ENCODE assay signal across 8 cellular contexts in genomic region chr17:81484195-81484979, GRCh38. TPM values are rescaled to one million over a fixed set of nuclear protein-coding genes. Genes with fewer than 3 reads are reported as not detected.
A peak's percentile ranks its signal among the peaks of the same experiment; 100 is the strongest.
DNase-seq lines count a peak whose midpoint lies in the region; ATAC-seq and TF ChIP-seq lines count a peak whose summit lies in the region.

No MANE protein-coding gene starts in this region.

- peaks cover 25% of the 10 kb centered on the region for H3K27me3 ChIP-seq in CD4-positive, alpha-beta T cell (ENCODE audit: control insufficient read depth, insufficient read depth, low read length)
- H3K27me3 ChIP-seq in Peyer's patch = no peaks in the 10 kb centered on the region

- no peak overlapping the region for H3K4me3 Mint-ChIP-seq in CD4-positive, alpha-beta T cell
- H3K4me3 Mint-ChIP-seq in activated T-helper 1 cell treated with anti-CD3 and anti-CD28 coated beads, Interleukin-12 subunit alpha, Interleukin-12 subunit beta, Interleukin-2, Interleukin-4 antibody, amounts not matched to agents 30 ng/mL and 10 ng/mL and 1 ng/mL, durations not matched to agents 14 hours and 24 hours and 36 hours = no peak overlapping the region
- no peak overlapping the region for H3K4me3 Mint-ChIP-seq in natural killer cell treated with Interleukin-12 subunit alpha and Interleukin-12 subunit beta and Interleukin-15 and Interleukin-18, amount 100 ng/mL, for 72 hours
- peak overlapping the region; percentile 68 to 69 for H3K4me3 Mint-ChIP-seq in stimulated activated naive B cell treated with anti-CD40 and anti-IgM and Interleukin-4, amounts not matched to agents 10 μg/mL and 1 μg/mL and 100 μg/mL, for 72 hours

- POLR2A ChIA-PET in CD4-positive, alpha-beta T cell (lab: Charles Lee) = interaction anchor here (1.2 to 2.0 kb wide), 5 partner anchors 25 to 245 kb away, joined by 4 to 18 read pairs (median 7); partner anchors contain the start of genes ACTG1, NDUFAF8, SLC38A10 and TEPSIN

- no peak overlapping the region for H3K27ac ChIP-seq in CD4-positive, alpha-beta T cell (ENCODE audit: low read depth, low read length)
- peak overlapping the region in 1 of 4 donors; percentile 55 for H3K27ac ChIP-seq in Peyer's patch

- H3K36me3 ChIP-seq in Peyer's patch = no peaks in the 10 kb centered on the region

- no peak overlapping the region for H3K27ac Mint-ChIP-seq in CD4-positive, alpha-beta T cell
- H3K27ac Mint-ChIP-seq in activated T-helper 1 cell treated with anti-CD3 and anti-CD28 coated beads, Interleukin-12 subunit alpha, Interleukin-12 subunit beta, Interleukin-2, Interleukin-4 antibody, amounts not matched to agents 30 ng/mL and 10 ng/mL and 1 ng/mL, durations not matched to agents 14 hours and 24 hours and 36 hours = no peak overlapping the region
- H3K27ac Mint-ChIP-seq in natural killer cell treated with Interleukin-12 subunit alpha and Interleukin-12 subunit beta and Interleukin-15 and Interleukin-18, amount 100 ng/mL, for 72 hours = no peak overlapping the region
- no peak overlapping the region for H3K27ac Mint-ChIP-seq in stimulated activated naive B cell treated with anti-CD40 and anti-IgM and Interleukin-4, amounts not matched to agents 10 μg/mL and 1 μg/mL and 100 μg/mL, for 72 hours

- H3K4me3 ChIP-seq in Peyer's patch (peak overlapping the region; percentile 22 to 48 (median 44)), fibroblast of pulmonary artery (replicated peaks; ENCODE audit: low read depth, low read length) (peak overlapping the region; percentile 34)

- in situ Hi-C loops in KBM-7 (cut with MboI; ENCODE audit: low pct_unique_long_range_greater_than_20kb, low sequenced_read_pairs) = no loop called here

- H3K9me3 ChIP-seq in CD4-positive, alpha-beta T cell (ENCODE audit: control insufficient read depth, low read length) = no peaks in the 10 kb centered on the region
- no peaks in the 10 kb centered on the region for H3K9me3 ChIP-seq in Peyer's patch

- no peaks in the 10 kb centered on the region for H3K9me3 Mint-ChIP-seq in CD4-positive, alpha-beta T cell
- no peaks in the 10 kb centered on the region for H3K9me3 Mint-ChIP-seq in activated T-helper 1 cell treated with anti-CD3 and anti-CD28 coated beads, Interleukin-12 subunit alpha, Interleukin-12 subunit beta, Interleukin-2, Interleukin-4 antibody, amounts not matched to agents 30 ng/mL and 10 ng/mL and 1 ng/mL, durations not matched to agents 14 hours and 24 hours and 36 hours
- H3K9me3 Mint-ChIP-seq in natural killer cell treated with Interleukin-12 subunit alpha and Interleukin-12 subunit beta and Interleukin-15 and Interleukin-18, amount 100 ng/mL, for 72 hours = no peaks in the 10 kb centered on the region
- H3K9me3 Mint-ChIP-seq in stimulated activated naive B cell treated with anti-CD40 and anti-IgM and Interleukin-4, amounts not matched to agents 10 μg/mL and 1 μg/mL and 100 μg/mL, for 72 hours = no peaks in the 10 kb centered on the region

- peaks cover 7% of the 10 kb centered on the region for H3K4me1 Mint-ChIP-seq in CD4-positive, alpha-beta T cell (ENCODE audit: low read depth)
- no peaks in the 10 kb centered on the region for H3K4me1 Mint-ChIP-seq in activated T-helper 1 cell treated with anti-CD3 and anti-CD28 coated beads, Interleukin-12 subunit alpha, Interleukin-12 subunit beta, Interleukin-2, Interleukin-4 antibody, amounts not matched to agents 30 ng/mL and 10 ng/mL and 1 ng/mL, durations not matched to agents 14 hours and 24 hours and 36 hours (ENCODE audit: low read depth)
- H3K4me1 Mint-ChIP-seq in natural killer cell treated with Interleukin-12 subunit alpha and Interleukin-12 subunit beta and Interleukin-15 and Interleukin-18, amount 100 ng/mL, for 72 hours (ENCODE audit: low read depth in 2 of 2) = peaks cover 0 to 12% of the 10 kb centered on the region in 2 donors
- peaks cover 26 to 49% of the 10 kb centered on the region in 2 donors for H3K4me1 Mint-ChIP-seq in stimulated activated naive B cell treated with anti-CD40 and anti-IgM and Interleukin-4, amounts not matched to agents 10 μg/mL and 1 μg/mL and 100 μg/mL, for 72 hours

- CTCF ChIA-PET in CD4-positive, alpha-beta T cell (lab: Charles Lee) = interaction anchor here (0.6 to 2.5 kb wide), 8 partner anchors 25 to 383 kb away, joined by 3 to 14 read pairs (median 5); partner anchors contain the start of genes ACTG1 and SLC38A10

- DNase-seq in CD4-positive, alpha-beta T cell = peak; percentile 74 to 90 (median 85)
- DNase-seq in KBM-7 (peak; percentile 87), Peyer's patch (peak; percentile 88 to 95 (median 91)), fibroblast of pulmonary artery (ENCODE audit: low read depth) (peak; percentile 79)
- peak; percentile 86 for DNase-seq in activated T-helper 1 cell treated with anti-CD3 and anti-CD28 coated beads, Interleukin-12 subunit alpha, Interleukin-12 subunit beta, Interleukin-2, Interleukin-4 antibody, amounts not matched to agents 30 ng/mL and 10 ng/mL and 1 ng/mL, durations not matched to agents 14 hours and 24 hours and 36 hours (ENCODE audit: low spot score)
- peak; percentile 88 for DNase-seq in natural killer cell treated with Interleukin-12 subunit alpha and Interleukin-12 subunit beta and Interleukin-15 and Interleukin-18, amount 100 ng/mL, for 72 hours (ENCODE audit: low spot score)
- DNase-seq in stimulated activated naive B cell treated with anti-CD40 and anti-IgM and Interleukin-4, amounts not matched to agents 10 μg/mL and 1 μg/mL and 100 μg/mL, for 72 hours = peak; percentile 88

- H3K27me3 Mint-ChIP-seq in CD4-positive, alpha-beta T cell = peaks cover 24% of the 10 kb centered on the region
- H3K27me3 Mint-ChIP-seq in activated T-helper 1 cell treated with anti-CD3 and anti-CD28 coated beads, Interleukin-12 subunit alpha, Interleukin-12 subunit beta, Interleukin-2, Interleukin-4 antibody, amounts not matched to agents 30 ng/mL and 10 ng/mL and 1 ng/mL, durations not matched to agents 14 hours and 24 hours and 36 hours (ENCODE audit: insufficient read depth) = peaks cover 30% of the 10 kb centered on the region
- H3K27me3 Mint-ChIP-seq in natural killer cell treated with Interleukin-12 subunit alpha and Interleukin-12 subunit beta and Interleukin-15 and Interleukin-18, amount 100 ng/mL, for 72 hours = peaks cover 14 to 17% of the 10 kb centered on the region in 2 donors
- peaks cover 2 to 16% of the 10 kb centered on the region in 2 donors for H3K27me3 Mint-ChIP-seq in stimulated activated naive B cell treated with anti-CD40 and anti-IgM and Interleukin-4, amounts not matched to agents 10 μg/mL and 1 μg/mL and 100 μg/mL, for 72 hours

- intact Hi-C loops in CD4-positive, alpha-beta T cell (cut with DNase I, micrococcal nuclease) = loop anchor here (1.0 to 10.0 kb wide), 11 partner anchors 68 to 1340 kb away; partner anchors contain the start of genes FAAP100 (in 2 of the 2), BAHCC1 (in 1 of the 2), CHMP6 (in 1 of the 2) and EIF4A3 (in 1 of the 2)
- intact Hi-C loops in activated T-helper 1 cell treated with anti-CD3 and anti-CD28 coated beads, Interleukin-12 subunit alpha, Interleukin-12 subunit beta, Interleukin-2, Interleukin-4 antibody, amounts not matched to agents 30 ng/mL and 10 ng/mL and 1 ng/mL, durations not matched to agents 14 hours and 24 hours and 36 hours (cut with micrococcal nuclease) = loop anchor here (1.0 to 2.0 kb wide), 5 partner anchors 30 to 245 kb away; partner anchors contain the start of genes BAHCC1, NDUFAF8, SLC38A10 and TEPSIN

- H3K36me3 Mint-ChIP-seq in CD4-positive, alpha-beta T cell (ENCODE audit: low read depth) = no peaks in the 10 kb centered on the region
- no peaks in the 10 kb centered on the region for H3K36me3 Mint-ChIP-seq in activated T-helper 1 cell treated with anti-CD3 and anti-CD28 coated beads, Interleukin-12 subunit alpha, Interleukin-12 subunit beta, Interleukin-2, Interleukin-4 antibody, amounts not matched to agents 30 ng/mL and 10 ng/mL and 1 ng/mL, durations not matched to agents 14 hours and 24 hours and 36 hours (ENCODE audit: low read depth)
- H3K36me3 Mint-ChIP-seq in natural killer cell treated with Interleukin-12 subunit alpha and Interleukin-12 subunit beta and Interleukin-15 and Interleukin-18, amount 100 ng/mL, for 72 hours = no peaks in the 10 kb centered on the region
- H3K36me3 Mint-ChIP-seq in stimulated activated naive B cell treated with anti-CD40 and anti-IgM and Interleukin-4, amounts not matched to agents 10 μg/mL and 1 μg/mL and 100 μg/mL, for 72 hours = no peaks in the 10 kb centered on the region

- H3K4me1 ChIP-seq in Peyer's patch = peaks cover 0 to 54% (median 30%) of the 10 kb centered on the region in 4 donors

- ATAC-seq in CD4-positive, alpha-beta T cell (ENCODE audit: poor library complexity) = peak; percentile 73
- ATAC-seq in GM19468 (IDR thresholded peaks at IDR 0.05; ENCODE audit: extremely low read depth, unreplicated experiment) = peak; percentile 31
- peak; percentile 82 to 83 for ATAC-seq in natural killer cell treated with Interleukin-12 subunit alpha and Interleukin-12 subunit beta and Interleukin-15 and Interleukin-18, amount 100 ng/mL, for 72 hours
- ATAC-seq in stimulated activated naive B cell treated with anti-CD40 and anti-IgM and Interleukin-4, amounts not matched to agents 10 μg/mL and 1 μg/mL and 100 μg/mL, for 72 hours (replicated peaks) = peak; percentile 59 to 61

- TF ChIP-seq POLR2A in Peyer's patch (IDR thresholded peaks at IDR 0.05) = no peak

- peak; percentile 96 for TF ChIP-seq CTCF in CD4-positive, alpha-beta T cell (IDR thresholded peaks at IDR 0.05)
- TF ChIP-seq CTCF in Peyer's patch (IDR thresholded peaks at IDR 0.05) = peak; percentile 99 to 100 (median 100)
- peak; percentile 30 for TF ChIP-seq CTCF in fibroblast of pulmonary artery (IDR thresholded peaks at IDR 0.05; ENCODE audit: low read length, missing control alignments)

RNA-seq across cellular contexts. Expression of gene ACTG1, which starts 28.2 kb away (rescaled TPM):
- 1,000 to 10,000 TPM; 1,296 to 1,318 TPM for total RNA-seq in CD4-positive, alpha-beta T cell
- 1,000 to 10,000 TPM; 2,510 to 3,878 (median 3,203) TPM for total RNA-seq in Peyer's patch
- 3,516 TPM in 2 replicates for total RNA-seq in activated T-helper 1 cell treated with anti-CD3 and anti-CD28 coated beads, Interleukin-12 subunit alpha, Interleukin-12 subunit beta, Interleukin-2, Interleukin-4 antibody, amounts not matched to agents 30 ng/mL and 10 ng/mL and 1 ng/mL, durations not matched to agents 14 hours and 24 hours and 36 hours
- total RNA-seq in natural killer cell treated with Interleukin-12 subunit alpha and Interleukin-12 subunit beta and Interleukin-15 and Interleukin-18, amount 100 ng/mL, for 72 hours = 1,000 to 10,000 TPM; 4,962 to 5,145 TPM

RNA-seq across cellular contexts. Expression of gene FSCN2, which starts 43.8 kb away (rescaled TPM):
- total RNA-seq in CD4-positive, alpha-beta T cell = 1 to 10 TPM; 1.0 to 1.1 TPM
- 1 to 10 TPM; 1.2 to 7.9 (median 5.2) TPM for total RNA-seq in Peyer's patch
- 0.52 and 0.64 TPM in 2 replicates for total RNA-seq in activated T-helper 1 cell treated with anti-CD3 and anti-CD28 coated beads, Interleukin-12 subunit alpha, Interleukin-12 subunit beta, Interleukin-2, Interleukin-4 antibody, amounts not matched to agents 30 ng/mL and 10 ng/mL and 1 ng/mL, durations not matched to agents 14 hours and 24 hours and 36 hours
- under 1 TPM; 0.21 to 0.64 TPM for total RNA-seq in natural killer cell treated with Interleukin-12 subunit alpha and Interleukin-12 subunit beta and Interleukin-15 and Interleukin-18, amount 100 ng/mL, for 72 hours

Comparison
In these comparisons a context has a peak if more than half of its experiments do, and no peak if none do; other contexts are left out.
1. ATAC-seq: peak in every context shown above with its lines; median percentile 82 in natural killer cell treated with Interleukin-12 subunit alpha and Interleukin-12 subunit beta and Interleukin-15 and Interleukin-18, amount 100 ng/mL, for 72 hours; 73 in CD4-positive, alpha-beta T cell; 60 in stimulated activated naive B cell treated with anti-CD40 and anti-IgM and Interleukin-4, amounts not matched to agents 10 μg/mL and 1 μg/mL and 100 μg/mL, for 72 hours; 31 in GM19468.
2. H3K4me3 Mint-ChIP-seq: peak in stimulated activated naive B cell treated with anti-CD40 and anti-IgM and Interleukin-4, amounts not matched to agents 10 μg/mL and 1 μg/mL and 100 μg/mL, for 72 hours (2 of 2); none in CD4-positive, alpha-beta T cell (single experiment), activated T-helper 1 cell treated with anti-CD3 and anti-CD28 coated beads, Interleukin-12 subunit alpha, Interleukin-12 subunit beta, Interleukin-2, Interleukin-4 antibody, amounts not matched to agents 30 ng/mL and 10 ng/mL and 1 ng/mL, durations not matched to agents 14 hours and 24 hours and 36 hours (single experiment) and natural killer cell treated with Interleukin-12 subunit alpha and Interleukin-12 subunit beta and Interleukin-15 and Interleukin-18, amount 100 ng/mL, for 72 hours (single experiment).
3. CTCF ChIP-seq: peak in every context shown above with its lines; median percentile 100 in Peyer's patch; 96 in CD4-positive, alpha-beta T cell; 30 in fibroblast of pulmonary artery.
4. Peak in every context shown above with its lines, with median percentiles within 50 percentile points of each other: DNase-seq.